Comparison of ENCODE assay signal across 20 cellular contexts in genomic region chr15:32035285-32035684, GRCh38. TPM values are rescaled to one million over a fixed set of nuclear protein-coding genes. Genes with fewer than 3 reads are reported as not detected.
DNase-seq lines count a peak whose midpoint lies in the region; ATAC-seq, FAIRE-seq and TF ChIP-seq lines count a peak whose summit lies in the region.
"Had no signal": no experiment of that assay in that cellular context is flagged by ENCODE, and none has a peak within 500 bp of the region (broad histone marks: within the 10 kb centered on the region; RNA-seq: fewer than 3 reads in every experiment).

No MANE protein-coding gene starts in this region.

- no peak overlapping the region for H4K91ac ChIP-seq in IMR-90 (ENCODE audit: insufficient read depth, low read depth, low read length)

- no peak overlapping the region for H3K18ac ChIP-seq in IMR-90 (ENCODE audit: low read depth, low read length)

- H2AFZ ChIP-seq in IMR-90 (replicated peaks; ENCODE audit: low read length, poor library complexity) (no peak overlapping the region), K562 (ENCODE audit: low read depth, low read length) (no peak overlapping the region)

- TF ChIP-seq CTCF in A549 (IDR thresholded peaks at IDR 0.05) (no peak), IMR-90 (conservative IDR thresholded peaks at IDR 0.05; ENCODE audit: low read depth, low read length) (no peak), K562 (IDR thresholded peaks at IDR 0.05 in 2 of 3, conservative IDR thresholded peaks at IDR 0.05 in 1 of 3; ENCODE audit: insufficient read depth in 2 of 3, low read depth in 1 of 3, low read length in 3 of 3) (no peak)

- H3K56ac ChIP-seq in IMR-90 (ENCODE audit: extremely low read depth, insufficient read depth, low read length) = no peak overlapping the region

- no peak for TF ChIP-seq RAD21 in A549 (conservative IDR thresholded peaks at IDR 0.05 in 1 of 2, IDR thresholded peaks at IDR 0.05 in 1 of 2)
- TF ChIP-seq RAD21 in IMR-90 (IDR thresholded peaks at IDR 0.05; ENCODE audit: low read length) = no peak
- TF ChIP-seq RAD21 in K562 (CRISPR knock-in tag; conservative IDR thresholded peaks at IDR 0.05 in 1 of 2, IDR thresholded peaks at IDR 0.05 in 1 of 2) = no peak

- H3K27me3 ChIP-seq in IMR-90 (ENCODE audit: control insufficient read depth, insufficient read depth, low read length) (peaks cover 12% of the 10 kb centered on the region; the same call in 1 of the 2 replicates), K562 (ENCODE audit: control insufficient read depth in 2 of 2, insufficient read depth in 2 of 2, low read length in 2 of 2) (peaks cover 8 to 14% of the 10 kb centered on the region in 2 experiments; a peak in 4 of 5 replicates)

- H3K14ac ChIP-seq in IMR-90 (replicated peaks; ENCODE audit: low read depth, low read length) = no peak overlapping the region

- no peak for FAIRE-seq in A549 (lab: Jason Lieb, UNC)
- FAIRE-seq in K562 (lab: Jason Lieb, UNC) = no peak
- FAIRE-seq: A204.1, D721Med, G401.6, GM12891, GM19239 had no signal

- BruUV-seq in IMR-90 (replicated peaks; lab: Mats Ljungman, UMichigan) (no TSS peak), K562 (replicated peaks; lab: Mats Ljungman, UMichigan) (no TSS peak)

- no peak overlapping the region for H2BK120ac ChIP-seq in IMR-90 (ENCODE audit: low read depth, low read length)

- no peak overlapping the region for H3K23ac ChIP-seq in IMR-90 (ENCODE audit: low read depth, low read length)

- H3K27ac ChIP-seq in A549 = no peak overlapping the region
- H3K27ac ChIP-seq in IMR-90 (ENCODE audit: insufficient read depth, low read length) = no peak overlapping the region
- no peak overlapping the region for H3K27ac ChIP-seq in K562 (ENCODE audit: extremely low read depth, low read depth, low read length)
- H3K27ac ChIP-seq: BLaER1 treated with 17β-estradiol and CSF1 and Interleukin-3, amounts not matched to agents 10 nM and 100 nM; C4-2B had no signal

- H3K9me1 ChIP-seq in IMR-90 (ENCODE audit: insufficient read depth, low read length) (no peaks in the 10 kb centered on the region), K562 (ENCODE audit: control insufficient read depth, insufficient read depth, low read length) (no peaks in the 10 kb centered on the region)

- H3K4me2 ChIP-seq in A549 (no peak overlapping the region), IMR-90 (ENCODE audit: low read depth, low read length) (no peak overlapping the region), K562 (ENCODE audit: insufficient read depth, low read length) (no peak overlapping the region)
- H3K4me2 ChIP-seq: BLaER1 treated with 17β-estradiol and CSF1 and Interleukin-3, amounts not matched to agents 10 nM and 100 nM had no signal

- H3K4me3 ChIP-seq in A549 = no peak overlapping the region
- no peak overlapping the region for H3K4me3 ChIP-seq in IMR-90 (ENCODE audit: insufficient read depth, low read depth, low read length)
- no peak overlapping the region for H3K4me3 ChIP-seq in K562
- H3K4me3 ChIP-seq: BLaER1 treated with 17β-estradiol and CSF1 and Interleukin-3, amounts not matched to agents 10 nM and 100 nM had no signal

- POLR2A ChIA-PET in A549 (lab: Yijun Ruan, JAX) = no interaction called here
- POLR2A ChIA-PET in IMR-90 (lab: Charles Lee; ENCODE audit: unreplicated experiment) = no interaction called here
- POLR2A ChIA-PET in K562 (lab: Yijun Ruan, JAX) = no interaction called here

- ATAC-seq in A549 = no peak
- ATAC-seq in IMR-90 (ENCODE audit: low read depth) = no peak
- no peak for ATAC-seq in K562
- ATAC-seq: CD8-positive, alpha-beta T cell had no signal

- H3K9ac ChIP-seq in IMR-90 (ENCODE audit: low read depth, low read length) (no peak overlapping the region), K562 (ENCODE audit: insufficient read depth in 1 of 2, low read depth in 2 of 2, low read length in 2 of 2) (no peak overlapping the region)
- H3K9ac ChIP-seq: BLaER1 treated with 17β-estradiol and CSF1 and Interleukin-3, amounts not matched to agents 10 nM and 100 nM had no signal

- no peak for TF ChIP-seq POLR2A in A549 (IDR thresholded peaks at IDR 0.05; ENCODE audit: low read length)
- no peak for TF ChIP-seq POLR2A in IMR-90 (IDR thresholded peaks at IDR 0.05; ENCODE audit: low read depth, low read length)
- no peak for TF ChIP-seq POLR2A in K562 (conservative IDR thresholded peaks at IDR 0.05)

- no peaks in the 10 kb centered on the region for H3K79me1 ChIP-seq in IMR-90 (ENCODE audit: low read depth in 1 of 2, low read length in 2 of 2)

- 31% methylated on average over 2 of the region's 2 CpGs for WGBS in A549 (ENCODE audit: missing lambda C conversion rate)
- WGBS in IMR-90 (ENCODE audit: extremely low coverage in 2 of 2, insufficient read length in 1 of 2), 2 experiments = no CpG with 5 or more reads among the region's 2 CpGs
- 0% methylated on average over 2 of the region's 2 CpGs for WGBS in K562 (ENCODE audit: insufficient coverage, low coverage, missing lambda C conversion rate)

- H3K36me3 ChIP-seq in IMR-90 (ENCODE audit: control insufficient read depth, insufficient read depth, low read length) = no peaks in the 10 kb centered on the region
- H3K36me3 ChIP-seq in K562 (ENCODE audit: control insufficient read depth, insufficient read depth, low read length) = no peaks in the 10 kb centered on the region
- H3K36me3 ChIP-seq: BLaER1 treated with 17β-estradiol and CSF1 and Interleukin-3, amounts not matched to agents 10 nM and 100 nM had no signal

- H2AK5ac ChIP-seq in IMR-90 (ENCODE audit: low read depth, low read length) = no peak overlapping the region

- H3K4me1 ChIP-seq in A549 = peaks cover 5% of the 10 kb centered on the region; the same call in 1 of the 3 replicates
- no peaks in the 10 kb centered on the region for H3K4me1 ChIP-seq in IMR-90 (ENCODE audit: control insufficient read depth, insufficient read depth, low read length)
- H3K4me1 ChIP-seq in K562 (replicated peaks in 1 of 2; ENCODE audit: control insufficient read depth in 2 of 2, insufficient read depth in 2 of 2, low read length in 2 of 2) = peaks cover 0 to 8% of the 10 kb centered on the region in 2 experiments; a peak in 2 of 5 replicates

- CTCF ChIA-PET in A549 (lab: Yijun Ruan, JAX) = no interaction called here
- CTCF ChIA-PET in IMR-90 (lab: Yijun Ruan, JAX) = no interaction called here
- CTCF ChIA-PET in K562 (lab: Yijun Ruan, JAX; ENCODE audit: low intra/inter-chr PET ratio) = no interaction called here

- no peak for DNase-seq in A549 (ENCODE audit: low read depth in 1 of 2, low spot score in 1 of 2)
- no peak for DNase-seq in IMR-90
- no peak for DNase-seq in K562 (ENCODE audit: extremely low read depth in 1 of 4, low spot score in 3 of 4)
- DNase-seq in Ammon's horn (ENCODE audit: low spot score) = no peak
- no peak for DNase-seq in pons (ENCODE audit: low spot score)
- DNase-seq: 8988T; Caco-2; Calu3; CD4-positive, alpha-beta T cell; CD8-positive, alpha-beta T cell; DMS79 treated with DMSO at 0.1 percent for 48 hours; GF-D8 had no signal

- H3K4ac ChIP-seq in IMR-90 (ENCODE audit: low read depth, low read length) = no peak overlapping the region

- no peaks in the 10 kb centered on the region for H3K79me2 ChIP-seq in K562 (ENCODE audit: control insufficient read depth, insufficient read depth, low read length)

- no peak overlapping the region for H4K5ac ChIP-seq in IMR-90 (ENCODE audit: low read depth, low read length)

- H2AK9ac ChIP-seq in IMR-90 (replicated peaks; ENCODE audit: low read depth, low read length, poor library complexity) = no peak overlapping the region

- H4K20me1 ChIP-seq in IMR-90 (ENCODE audit: insufficient read depth, low read length) = no peaks in the 10 kb centered on the region
- H4K20me1 ChIP-seq in K562 (replicated peaks; ENCODE audit: control insufficient read depth, insufficient read depth, low read length) = no peaks in the 10 kb centered on the region
- H4K20me1 ChIP-seq: BLaER1 treated with 17β-estradiol and CSF1 and Interleukin-3, amounts not matched to agents 10 nM and 100 nM had no signal

- intact Hi-C loops in IMR-90 (cut with micrococcal nuclease) = no loop called here
- intact Hi-C loops in K562 (cut with micrococcal nuclease) = no loop called here

- H3K9me3 ChIP-seq in A549 = no peaks in the 10 kb centered on the region
- no peaks in the 10 kb centered on the region for H3K9me3 ChIP-seq in IMR-90 (ENCODE audit: control insufficient read depth, insufficient read depth, low read length)
- no peaks in the 10 kb centered on the region for H3K9me3 ChIP-seq in K562 (replicated peaks; ENCODE audit: control insufficient read depth, insufficient read depth, low read depth, low read length)
- H3K9me3 ChIP-seq: BLaER1 treated with 17β-estradiol and CSF1 and Interleukin-3, amounts not matched to agents 10 nM and 100 nM; Caco-2 had no signal

- dilution Hi-C loops in IMR-90 (cut with HindIII; ENCODE audit: low sequenced_read_pairs, unreplicated experiment) = no loop called here

- in situ Hi-C loops in IMR-90 (cut with MboI; ENCODE audit: low sequenced_read_pairs) = no loop called here
- in situ Hi-C loops in K562 (cut with MboI) = no loop called here

- H2BK5ac ChIP-seq in IMR-90 (ENCODE audit: low read depth, low read length, poor library complexity, severe bottlenecking) = no peak overlapping the region

- H2BK15ac ChIP-seq in IMR-90 (ENCODE audit: low read depth, low read length) = no peak overlapping the region

- no peak overlapping the region for H2BK20ac ChIP-seq in IMR-90 (ENCODE audit: low read depth, low read length)

- no peak for TF ChIP-seq EP300 in A549 (IDR thresholded peaks at IDR 0.05)
- TF ChIP-seq EP300 in K562 (IDR thresholded peaks at IDR 0.05; ENCODE audit: low read length) = no peak

- no peak overlapping the region for H4K8ac ChIP-seq in IMR-90 (ENCODE audit: low read depth in 2 of 2, low read length in 2 of 2)

RNA-seq across cellular contexts. Expression of gene CHRNA7, which starts 5.0 kb away (rescaled TPM):
- polyA plus RNA-seq in A549 (2011; rRNA removed) (1.4 and 1.8 TPM in 2 replicates), A549 (2017; fragmentation: RNase III; extraction: RNeasy Plus Mini Kit Qiagen cat#74134 plus additional on column Dnase treatment) (1.3 to 1.5 TPM (median 1.3 TPM) in 3 replicates), IMR-90 (2012; rRNA removed) (0.07 and 0.10 TPM in 2 replicates), K562 (2011; rRNA removed) (0.04 TPM in 1 of 2 replicates, not detected in the other), K562 (2014; fragmentation: Illumina TruSeq; extraction: Trizol) (not detected in 2 replicates), K562 (2014; fragmentation: Nextera tagmentation; extraction: Ambion mirVana) (not detected), K562 (2014; rRNA removed) (not detected in 2 replicates)
- 2.4 and 3.7 TPM in 2 replicates for polyA plus RNA-seq in A549 (2012; cell fraction: cytosol; rRNA removed)
- polyA plus RNA-seq in A549 (2012; cell fraction: nucleus; rRNA removed) = 11.7 and 11.9 TPM in 2 replicates
- 5.2 and 5.7 TPM in 2 replicates for polyA minus RNA-seq in A549 (2011; rRNA and poly(A)+ RNA removed)
- total RNA-seq in IMR-90 (2012; rRNA removed) (not detected in 2 replicates), K562 (2014; rRNA removed) (0.29 TPM in 1 of 2 replicates, not detected in the other), K562 (2014; rRNA removed; fragmentation: Illumina TruSeq; extraction: Trizol) (not detected in 2 replicates), K562 (2015; rRNA removed; fragmentation: Illumina TruSeq; extraction: Trizol) (not detected in 2 replicates), K562 (2021) (not detected in 2 replicates)
- 0.02 TPM in 1 of 2 replicates, not detected in the other for polyA plus RNA-seq in IMR-90 (2012; cell fraction: cytosol; rRNA removed)
- 0.09 and 0.11 TPM in 2 replicates for polyA plus RNA-seq in IMR-90 (2012; cell fraction: nucleus; rRNA removed; ENCODE audit: low replicate concordance)
- 0.26 and 0.35 TPM in 2 replicates for total RNA-seq in K562 (2011; cell fraction: chromatin; rRNA removed; ENCODE audit: low replicate concordance)
- 1.0 TPM in 1 of 2 replicates, not detected in the other for total RNA-seq in K562 (2011; cell fraction: nucleolus; rRNA removed)
- total RNA-seq in K562 (2011; cell fraction: nucleoplasm; rRNA removed) = 0.46 and 0.59 TPM in 2 replicates
- 0.16 TPM in 1 of 2 replicates, not detected in the other for polyA plus RNA-seq in K562 (2011; cell fraction: cytosol; rRNA removed)
- 0.04 and 0.24 TPM in 2 replicates for polyA plus RNA-seq in K562 (2011; cell fraction: nucleus; rRNA removed)
- 0.03 and 0.28 TPM in 2 replicates for polyA plus RNA-seq in K562 (2012)
- not detected in 2 replicates for polyA minus RNA-seq in K562 (2011; rRNA and poly(A)+ RNA removed)
- polyA minus RNA-seq in K562 (2011; cell fraction: cytosol; rRNA and poly(A)+ RNA removed) = not detected in 2 replicates
- polyA minus RNA-seq in K562 (2011; cell fraction: nucleus; rRNA and poly(A)+ RNA removed) = under 0.01 TPM in 1 of 2 replicates, not detected in the other
- total RNA-seq: B cell; CD4-positive, alpha-beta T cell; CD8-positive, alpha-beta T cell had no signal

Comparison
In these comparisons a context has a peak if more than half of its experiments do, and no peak if none do; other contexts are left out.
1. Of the 35 proteins assayed by ChIP-seq in both K562 and A549: peak only in K562: none; only in A549: MAFK; in both: none; in neither: 34.